ENCODE assay signal across 8 cellular contexts in the genomic region with DNA sequence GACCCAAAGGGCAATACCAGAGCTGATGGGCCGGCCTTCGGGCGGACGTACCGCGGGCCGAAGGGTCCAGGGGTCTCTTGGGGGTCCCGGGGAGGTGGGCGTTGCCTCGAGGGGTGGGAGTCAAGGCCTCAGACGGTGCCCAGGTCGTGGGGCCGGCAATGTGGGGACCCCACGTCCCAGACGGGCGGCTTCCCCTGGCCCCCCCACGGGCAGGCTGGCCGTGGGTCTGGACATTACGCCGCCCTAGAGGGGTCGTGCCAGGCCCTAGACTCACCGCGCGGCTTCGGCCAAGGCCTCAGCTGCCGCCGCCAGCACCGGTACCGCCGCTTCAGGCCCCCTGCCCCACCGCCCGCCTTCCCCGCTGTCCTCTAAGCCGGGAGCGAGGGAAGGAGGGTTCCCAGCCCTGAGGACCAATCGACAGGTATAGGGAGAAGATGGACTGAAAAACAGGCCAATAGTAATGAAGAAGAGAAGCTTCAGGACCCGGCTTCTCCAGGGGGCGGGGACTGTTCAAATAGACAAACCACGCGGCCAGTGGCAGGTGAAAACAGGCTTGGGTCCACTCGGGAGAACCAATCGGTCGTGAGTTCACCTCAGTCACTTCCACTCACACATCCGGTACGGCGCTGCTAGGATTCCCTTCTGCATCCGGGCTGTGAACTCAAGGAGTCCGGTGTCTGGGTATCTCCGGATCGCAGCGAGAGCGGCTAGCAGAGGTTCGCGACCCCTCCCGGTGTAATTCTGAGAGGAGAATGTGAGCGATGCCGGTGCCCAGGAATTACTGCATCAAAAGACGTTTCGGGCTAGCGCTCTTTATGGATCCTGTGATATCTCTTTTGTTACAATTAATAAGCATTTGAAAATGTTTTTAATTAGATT. TPM values are rescaled to one million over a fixed set of nuclear protein-coding genes. Genes with fewer than 3 reads are reported as not detected.
A peak's percentile ranks its signal among the peaks of the same experiment; 100 is the strongest.
DNase-seq lines count a peak whose midpoint lies in the region; ATAC-seq and TF ChIP-seq lines count a peak whose summit lies in the region.

MTOR (minus strand) TSS at position 381 of the 879 bp plus-strand sequence. CDS start 3,142 bp downstream, outside the sequence.

- 0% methylated on average over 55 to 60 of the region's 60 CpGs for WGBS in heart right ventricle, 2 donors
- WGBS in upper lobe of left lung, 2 donors, result 0 to 1% methylated on average over 27 to 48 of the region's 60 CpGs

- DNase-seq in GM13976 (ENCODE audit: low spot score) (peak; percentile 98), NCI-H146 treated with DMSO at 0.1 percent for 48 hours (lab: John Stamatoyannopoulos, UW; ENCODE audit: unreplicated experiment) (peak; percentile 97), amniotic epithelial cell (ENCODE audit: low read depth) (peak; percentile 100), heart right ventricle (peak; percentile 95 to 100), posterior cingulate gyrus (peak; percentile 97 to 100 (median 99)), upper lobe of left lung (peak; percentile 93 to 100)

- H3K27me3 ChIP-seq in heart right ventricle (no peaks in the 10 kb centered on the region), upper lobe of left lung (no peaks in the 10 kb centered on the region)

- in situ Hi-C loops in GM13976 (cut with MboI; ENCODE audit: low sequenced_read_pairs, unreplicated experiment), result no loop called here

- peak in 2 of 4 donors; percentile 47 to 71 for TF ChIP-seq POLR2A in upper lobe of left lung (IDR thresholded peaks at IDR 0.05)

- intact Hi-C loops in T-helper 1 cell treated with Interleukin-12 subunit alpha and Interleukin-12 subunit beta and Interleukin-4 antibody, amounts not matched to agents 30 ng/mL and 1 ng/mL, for 36 hours (cut with micrococcal nuclease), result loop anchor here (1.0 to 5.0 kb wide), 10 partner anchors 11 to 664 kb away; partner anchors contain the start of genes AGTRAP, EXOSC10, KIAA2013 and MAD2L2
- intact Hi-C loops in heart right ventricle (cut with DNase I), result no loop called here
- intact Hi-C loops in posterior cingulate gyrus (cut with DNase I), result loop anchor here (1.0 to 5.0 kb wide), 2 partner anchors 10 to 200 kb away; partner anchors contain the start of gene SRM

- H3K4me3 ChIP-seq in heart right ventricle (peak within 1 kb of the TSS; percentile 82 to 100 (median 94)), upper lobe of left lung (peak within 1 kb of the TSS; percentile 89 to 100 (median 94))

- H3K4me1 ChIP-seq in heart right ventricle, result peaks cover 0 to 22% (median 14%) of the 10 kb centered on the region in 9 donors
- H3K4me1 ChIP-seq in upper lobe of left lung, result peaks cover 12 to 23% (median 18%) of the 10 kb centered on the region in 4 donors

- H3K36me3 ChIP-seq in heart right ventricle (peaks cover 0 to 24% (median 19%) of the 10 kb centered on the region in 9 donors), upper lobe of left lung (peaks cover 16 to 22% (median 20%) of the 10 kb centered on the region in 4 donors)

- TF ChIP-seq CTCF in GM13976 (IDR thresholded peaks at IDR 0.05; ENCODE audit: borderline replicate concordance, control extremely low read depth, extremely low read depth, insufficient read depth, missing control alignments), result no peak
- peak in 5 of 9 donors; percentile 9 to 41 (median 29) for TF ChIP-seq CTCF in heart right ventricle (IDR thresholded peaks at IDR 0.05)
- TF ChIP-seq CTCF in upper lobe of left lung (IDR thresholded peaks at IDR 0.05), result peak in 1 of 6 experiments; percentile 23

- no peaks in the 10 kb centered on the region for H3K9me3 ChIP-seq in heart right ventricle
- no peaks in the 10 kb centered on the region for H3K9me3 ChIP-seq in upper lobe of left lung

- ATAC-seq in HG02870 (IDR thresholded peaks at IDR 0.05; ENCODE audit: unreplicated experiment) (peak; percentile 98), heart right ventricle (peak; percentile 99 to 100 (median 100)), upper lobe of left lung (ENCODE audit: low FRiP score in 2 of 2) (peak; percentile 99)

- H3K27ac ChIP-seq in heart right ventricle, result peak within 1 kb of the TSS in 9 of 10 donors; percentile 81 to 93 (median 86)
- H3K27ac ChIP-seq in upper lobe of left lung, result peak within 1 kb of the TSS; percentile 81 to 89 (median 86)

- TF ChIP-seq EP300 in upper lobe of left lung (IDR thresholded peaks at IDR 0.05), result no peak

RNA-seq across cellular contexts. Expression of gene MTOR, which starts in this region (rescaled TPM):
- total RNA-seq in T-helper 1 cell treated with Interleukin-12 subunit alpha and Interleukin-12 subunit beta and Interleukin-4 antibody, amounts not matched to agents 30 ng/mL and 1 ng/mL, for 36 hours, result 52.8 and 53.2 TPM in 2 replicates
- total RNA-seq in heart right ventricle, result 10 to 100 TPM; 28.3 to 42.7 (median 36.5) TPM
- 10 to 100 TPM; 18.7 to 23.2 TPM for polyA plus RNA-seq in heart right ventricle
- total RNA-seq in upper lobe of left lung, result 10 to 100 TPM; 27.5 to 61.0 (median 33.1) TPM

Comparison
In these comparisons a context has a peak if more than half of its experiments do, and no peak if none do; other contexts are left out.
1. Peak in every context shown above with its lines: DNase-seq, ATAC-seq, H3K4me3 ChIP-seq and H3K27ac ChIP-seq.
2. intact Hi-C loops: an anchor here in T-helper 1 cell treated with Interleukin-12 subunit alpha and Interleukin-12 subunit beta and Interleukin-4 antibody, amounts not matched to agents 30 ng/mL and 1 ng/mL, for 36 hours (1.0 to 5.0 kb wide) and posterior cingulate gyrus (1.0 to 5.0 kb wide); none called in heart right ventricle.